In the genomic region with DNA sequence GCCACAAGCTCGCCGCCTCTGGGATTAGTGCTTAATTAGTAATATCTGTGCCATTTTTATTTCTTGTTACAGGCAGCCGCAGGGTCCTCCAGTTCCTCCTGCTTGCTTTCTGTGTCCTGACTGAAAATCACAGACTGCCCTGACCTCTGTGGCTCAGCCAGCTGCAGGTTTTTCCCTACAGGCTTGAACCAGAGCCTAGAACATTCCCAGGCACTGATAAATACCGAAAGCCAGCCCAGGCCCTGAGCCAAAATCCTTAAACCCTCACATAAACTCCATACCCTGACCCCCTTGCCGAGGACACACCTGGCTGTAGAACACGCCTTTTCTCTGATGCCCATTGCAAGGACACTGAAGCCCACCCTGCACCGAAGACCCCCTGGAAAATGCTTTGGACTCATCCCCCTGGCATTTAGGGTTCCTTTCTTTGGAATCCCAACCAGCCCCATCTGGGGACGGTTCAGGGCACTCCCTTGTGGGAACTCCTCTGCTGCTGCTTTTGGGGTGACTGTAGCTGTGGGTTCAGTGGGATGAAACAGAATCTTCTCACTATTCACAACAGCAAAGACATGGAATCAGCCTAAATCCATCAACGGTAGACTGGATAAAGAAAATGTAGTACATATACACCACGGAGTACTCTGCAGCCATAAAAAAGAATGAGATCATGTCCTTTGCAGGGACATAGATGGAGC, we compare ENCODE assay signal across 12 cellular contexts. TPM values are rescaled to one million over a fixed set of nuclear protein-coding genes. Genes with fewer than 3 reads are reported as not detected.
DNase-seq lines count a peak whose midpoint lies in the region; ATAC-seq and TF ChIP-seq lines count a peak whose summit lies in the region.
"Had no signal": no experiment of that assay in that cellular context is flagged by ENCODE, and none has a peak within 500 bp of the region (broad histone marks: within the 10 kb centered on the region; RNA-seq: fewer than 3 reads in every experiment).

No MANE protein-coding gene starts in this region.

- 94 to 97% (median 94%) methylated on average over 10 of the region's 10 CpGs for WGBS in spleen, 5 donors

- no peak for ATAC-seq in GM21390 (IDR thresholded peaks at IDR 0.05; ENCODE audit: unreplicated experiment)
- ATAC-seq: left colon had no signal

- H3K4me3 ChIP-seq in choroid plexus epithelial cell (ENCODE audit: low read depth, low read length) (no peak overlapping the region), spleen (no peak overlapping the region)

- intact Hi-C loops in spleen (cut with DNase I; ENCODE audit: low total_unique reads), result no loop called here

- no peaks in the 10 kb centered on the region for H3K27me3 ChIP-seq in spleen (replicated peaks in 1 of 7)

- no peak for TF ChIP-seq POLR2A in spleen (IDR thresholded peaks at IDR 0.05)

- no peaks in the 10 kb centered on the region for H3K9me3 ChIP-seq in spleen

- TF ChIP-seq CTCF in choroid plexus epithelial cell (conservative IDR thresholded peaks at IDR 0.05; ENCODE audit: low read depth, low read length), result no peak
- no peak for TF ChIP-seq CTCF in spleen (IDR thresholded peaks at IDR 0.05 in 8 of 11, conservative IDR thresholded peaks at IDR 0.05 in 3 of 11)

- peaks cover 0 to 99% (median 68%) of the 10 kb centered on the region in 6 donors for H3K36me3 ChIP-seq in spleen

- DNase-seq in LHCN-M2 (ENCODE audit: low read depth), result peak; percentile 91
- peak; percentile 64 for DNase-seq in choroid plexus epithelial cell (ENCODE audit: low read depth)
- DNase-seq in kidney tubule cell (ENCODE audit: low spot score), result peak; percentile 9
- no peak for DNase-seq in spleen
- no peak for DNase-seq in NCI-H1436 (lab: John Stamatoyannopoulos, UW)
- DNase-seq in 8988T, result no peak
- no peak for DNase-seq in NCI-H345 treated with DMSO at 0.1 percent for 48 hours (lab: John Stamatoyannopoulos, UW; ENCODE audit: unreplicated experiment)
- DNase-seq: H9, KG1, retina had no signal

- H3K4me1 ChIP-seq in spleen, result peaks cover 11 to 40% (median 30%) of the 10 kb centered on the region in 6 donors

- peak overlapping the region in 6 of 8 donors; percentile 62 to 85 (median 72) for H3K27ac ChIP-seq in spleen

RNA-seq across cellular contexts. Expression of a gene that starts 15.5 kb away (rescaled TPM):
- 107 and 109 TPM in 2 replicates for total RNA-seq in LHCN-M2 (2014; rRNA removed)
- 82.5 TPM for polyA plus RNA-seq in LHCN-M2 (2012)
- 10 to 100 TPM; 47.4 to 89.9 (median 69.7) TPM for total RNA-seq in spleen
- polyA plus RNA-seq in spleen, result 10 to 100 TPM; 22.8 to 44.8 (median 28.8) TPM

RNA-seq across cellular contexts. Expression of a gene that starts 38.0 kb away (rescaled TPM):
- total RNA-seq in LHCN-M2 (2014; rRNA removed), result 151 and 161 TPM in 2 replicates
- 338 TPM for polyA plus RNA-seq in LHCN-M2 (2012)
- total RNA-seq in spleen, result 100 to 1,000 TPM in 1 of 7 donors, 10 to 100 TPM in 6; 39.7 to 100 (median 66.3) TPM
- 10 to 100 TPM; 39.0 to 72.5 (median 62.6) TPM for polyA plus RNA-seq in spleen

Comparison
In these comparisons a context has a peak if more than half of its experiments do, and no peak if none do; other contexts are left out.
1. DNase-seq: peak in LHCN-M2 (single experiment), choroid plexus epithelial cell (single experiment) and kidney tubule cell (single experiment); none in spleen (single experiment), NCI-H1436 (single experiment), 8988T (single experiment) and NCI-H345 treated with DMSO at 0.1 percent for 48 hours (single experiment).